ENCODE assay signal across 22 cellular contexts in the genomic region with DNA sequence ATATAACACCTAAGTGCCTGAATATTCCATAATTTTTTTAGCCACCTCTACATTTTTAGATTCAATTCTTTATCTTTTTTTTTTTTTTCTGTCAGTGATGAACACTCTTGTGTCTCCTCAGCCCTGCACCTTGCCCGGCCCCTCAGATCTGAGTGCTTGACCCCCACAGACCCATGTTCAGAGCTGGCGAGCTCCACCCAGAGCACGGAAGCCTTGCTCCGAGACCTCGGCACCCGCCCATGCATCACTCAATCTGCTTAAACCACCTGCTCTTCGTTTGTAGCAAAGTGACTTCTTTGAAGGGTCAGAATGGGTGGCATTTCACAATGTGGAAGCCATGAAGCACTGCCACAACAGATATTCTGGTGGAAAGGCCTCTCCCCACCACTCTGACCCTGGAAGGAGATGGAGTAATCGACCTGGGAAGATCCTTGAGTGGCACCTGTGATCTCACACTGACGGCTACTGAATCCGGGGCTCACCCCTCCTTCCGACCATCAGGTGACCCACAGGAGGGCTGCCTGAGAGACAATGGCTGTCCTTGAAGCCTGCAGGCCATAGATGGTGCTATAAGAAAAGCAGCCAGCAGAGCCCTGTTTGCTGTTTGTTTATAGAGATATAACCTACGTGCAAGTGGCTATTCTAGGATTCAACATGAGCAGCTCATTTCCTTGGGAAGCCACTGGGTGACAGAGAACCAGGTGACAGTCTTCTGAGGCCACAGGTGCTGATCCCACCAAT.
"Had no signal": no experiment of that assay in that cellular context is flagged by ENCODE, and none has a peak within 500 bp of the region (broad histone marks: within the 10 kb centered on the region; RNA-seq: fewer than 3 reads in every experiment).

No MANE protein-coding gene starts in this region.

- DNase-seq: activated CD4-positive, alpha-beta T cell treated with anti-CD3 and anti-CD28 coated beads for 4 hours; activated CD4-positive, alpha-beta T cell treated with anti-CD3 and anti-CD28 coated beads, Interleukin-2, amount 50 U/mL, for 4 hours; activated naive CD4-positive, alpha-beta T cell; activated T-cell treated with anti-CD3 and anti-CD28 coated beads for 4 hours; activated T-cell treated with anti-CD3 and anti-CD28 coated beads, Interleukin-2, amount 50 U/mL, for 72 hours; anterior cingulate cortex; cerebellar nuclear complex; dorsolateral prefrontal cortex; effector memory CD4-positive, alpha-beta T cell; erythroblast; gastrocnemius medialis; hippocampal formation; kidney; left colon; naive thymus-derived CD8-positive, alpha-beta T cell; occipital lobe; stimulated activated naive CD4-positive, alpha-beta T cell; T-helper 1 cell had no signal

- H3K4me3 ChIP-seq: coronary artery, dorsolateral prefrontal cortex, gastrocnemius medialis, right atrium auricular region, tibial nerve had no signal

- H3K36me3 ChIP-seq: gastrocnemius medialis, right atrium auricular region, tibial nerve had no signal

- ATAC-seq: activated T-cell treated with anti-CD3 and anti-CD28 coated beads, Interleukin-2, amount 50 U/mL, for 72 hours; gastrocnemius medialis; left colon; naive thymus-derived CD8-positive, alpha-beta T cell had no signal

- H3K9me3 ChIP-seq: gastrocnemius medialis, right atrium auricular region had no signal

- H3K27me3 ChIP-seq: gastrocnemius medialis, right atrium auricular region, tibial nerve had no signal

- H3K27ac ChIP-seq: coronary artery, dorsolateral prefrontal cortex, gastrocnemius medialis, parathyroid adenoma, right atrium auricular region, tibial nerve had no signal
